In the genomic region with DNA sequence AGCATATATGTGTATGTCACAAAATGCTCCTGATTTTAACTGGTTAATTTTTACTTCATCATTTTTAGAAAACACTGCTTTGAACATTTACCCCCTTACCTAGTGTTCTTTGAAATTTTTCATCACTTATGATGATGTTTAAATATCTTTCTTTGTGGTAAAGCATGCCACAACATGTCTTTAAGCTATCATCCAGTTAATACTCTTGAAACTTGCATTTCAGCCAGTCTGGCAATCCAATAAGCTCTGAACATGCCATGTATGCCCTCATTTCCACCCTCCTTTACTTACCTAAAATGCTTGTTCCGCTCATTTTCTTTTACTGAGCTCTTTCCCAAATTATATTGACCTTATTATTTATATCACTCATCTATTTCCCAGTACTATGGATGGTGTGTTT, we compare ENCODE assay signal across 17 cellular contexts.
A peak's percentile ranks its signal among the peaks of the same experiment; 100 is the strongest.
DNase-seq lines count a peak whose midpoint lies in the region; TF ChIP-seq lines count a peak whose summit lies in the region.
"Had no signal": no experiment of that assay in that cellular context is flagged by ENCODE, and none has a peak within 500 bp of the region (broad histone marks: within the 10 kb centered on the region; RNA-seq: fewer than 3 reads in every experiment).

No MANE protein-coding gene starts in this region.

- no peak overlapping the region for H4K8ac ChIP-seq in H9 (replicated peaks; ENCODE audit: insufficient read length, low read depth, low read length)

- H4K91ac ChIP-seq in H9 (ENCODE audit: insufficient read length, low read depth, low read length), result no peak overlapping the region

- no peaks in the 10 kb centered on the region for H3K23me2 ChIP-seq in H9 (ENCODE audit: insufficient read length, low read depth, low read length, poor library complexity, severe bottlenecking)

- no peaks in the 10 kb centered on the region for H3K27me3 ChIP-seq in H9 (ENCODE audit: insufficient read depth, low read length)
- H3K27me3 ChIP-seq in endodermal cell (ENCODE audit: control insufficient read depth, insufficient read depth, low read length, poor library complexity, severe bottlenecking), result no peaks in the 10 kb centered on the region
- H3K27me3 ChIP-seq in neural progenitor cell, result no peaks in the 10 kb centered on the region
- no peaks in the 10 kb centered on the region for H3K27me3 ChIP-seq in esophagus muscularis mucosa
- H3K27me3 ChIP-seq: BLaER1 had no signal

- peaks cover 10 to 11% of the 10 kb centered on the region in 2 experiments for H3K4me1 Mint-ChIP-seq in H9
- H3K4me1 Mint-ChIP-seq in endodermal cell, result peaks cover 8% of the 10 kb centered on the region
- H3K4me1 Mint-ChIP-seq in neural progenitor cell, result peaks cover 42% of the 10 kb centered on the region
- H3K4me1 Mint-ChIP-seq: B cell; CD4-positive, CD25-positive, alpha-beta regulatory T cell had no signal

- H3T11ph ChIP-seq in H9 (ENCODE audit: low read length), result no peak overlapping the region

- H4K20me1 ChIP-seq in H9 (ENCODE audit: control insufficient read depth, insufficient read depth, insufficient read length), result no peaks in the 10 kb centered on the region
- no peaks in the 10 kb centered on the region for H4K20me1 ChIP-seq in neural progenitor cell (ENCODE audit: low read depth)
- H4K20me1 ChIP-seq: BLaER1 had no signal

- H3K4me3 ChIP-seq in endodermal cell (ENCODE audit: low read length) (no peak overlapping the region), neural progenitor cell (no peak overlapping the region), esophagus muscularis mucosa (no peak overlapping the region)
- H3K4me3 ChIP-seq: BLaER1, GM12878, GM23248 had no signal

- H3K36me3 Mint-ChIP-seq in H9 (ENCODE audit: insufficient read depth in 1 of 3, low read depth in 3 of 3) (no peaks in the 10 kb centered on the region), endodermal cell (ENCODE audit: low read depth) (no peaks in the 10 kb centered on the region), neural progenitor cell (peaks cover 16% of the 10 kb centered on the region)
- H3K36me3 Mint-ChIP-seq: CD4-positive, CD25-positive, alpha-beta regulatory T cell; CD8-positive, alpha-beta T cell had no signal

- H2AFZ ChIP-seq in H9 (ENCODE audit: low read length), result no peak overlapping the region
- H2AFZ ChIP-seq in neural progenitor cell (replicated peaks), result no peak overlapping the region
- H2AFZ ChIP-seq: GM23248 had no signal

- intact Hi-C loops in esophagus muscularis mucosa (cut with DNase I), result no loop called here

- H3K9me3 Mint-ChIP-seq in H9 (peaks cover 0 to 3% of the 10 kb centered on the region in 2 experiments; a peak in 1 of 5 replicates), endodermal cell (no peaks in the 10 kb centered on the region), neural progenitor cell (peaks cover 37% of the 10 kb centered on the region)

- TF ChIP-seq CTCF in 22Rv1 (IDR thresholded peaks at IDR 0.05), result no peak
- no peak for TF ChIP-seq CTCF in H9 (conservative IDR thresholded peaks at IDR 0.05)
- TF ChIP-seq CTCF in endodermal cell (conservative IDR thresholded peaks at IDR 0.05), result no peak
- no peak for TF ChIP-seq CTCF in neural progenitor cell (IDR thresholded peaks at IDR 0.05)
- TF ChIP-seq CTCF in esophagus muscularis mucosa (IDR thresholded peaks at IDR 0.05), result no peak

- TF ChIP-seq POLR2A in esophagus muscularis mucosa (IDR thresholded peaks at IDR 0.05; ENCODE audit: low read depth), result no peak

- no peak for DNase-seq in H9
- DNase-seq in endodermal cell, result no peak
- no peak for DNase-seq in neural progenitor cell (ENCODE audit: low spot score)
- no peak for DNase-seq in esophagus muscularis mucosa (ENCODE audit: extremely low spot score)
- DNase-seq in activated CD4-positive, alpha-beta T cell treated with anti-CD3 and anti-CD28 coated beads for 48 hours, result no peak
- DNase-seq: Caco-2; CD4-positive, CD25-positive, alpha-beta regulatory T cell; CD8-positive, alpha-beta T cell; DMS153; DND-41; GM23248; H7 had no signal

- H3K4me2 ChIP-seq in H9 (ENCODE audit: insufficient read depth, insufficient read length, low read length) (no peak overlapping the region), neural progenitor cell (no peak overlapping the region)
- H3K4me2 ChIP-seq: BLaER1 had no signal

- H3K18ac ChIP-seq in H9 (ENCODE audit: insufficient read length, low read depth, low read length), result no peak overlapping the region

- no peak for TF ChIP-seq EP300 in esophagus muscularis mucosa (IDR thresholded peaks at IDR 0.05)

- H2BK12ac ChIP-seq in H9 (ENCODE audit: insufficient read length, low read depth, low read length), result no peak overlapping the region

- H3K4me3 Mint-ChIP-seq in H9 (no peak overlapping the region), endodermal cell (no peak overlapping the region), neural progenitor cell (no peak overlapping the region)
- H3K4me3 Mint-ChIP-seq: B cell; CD4-positive, CD25-positive, alpha-beta regulatory T cell; CD8-positive, alpha-beta T cell had no signal

- peak overlapping the region; percentile 36; the same call in 1 of the 2 replicates for H3K14ac ChIP-seq in H9 (ENCODE audit: insufficient read depth, low read length)

- no peaks in the 10 kb centered on the region for H3K79me1 ChIP-seq in H9 (ENCODE audit: insufficient read depth, low read depth, low read length, poor library complexity, severe bottlenecking)

- no peak overlapping the region for H2BK15ac ChIP-seq in H9 (ENCODE audit: low read depth, low read length)

- no peak overlapping the region for H3K56ac ChIP-seq in H9 (ENCODE audit: insufficient read length, low read depth, low read length)

- H3K79me2 ChIP-seq in H9 (ENCODE audit: insufficient read depth, low read length), result no peaks in the 10 kb centered on the region
- H3K79me2 ChIP-seq in neural progenitor cell (ENCODE audit: low read depth), result no peaks in the 10 kb centered on the region

- peaks cover 3% of the 10 kb centered on the region; the same call in 1 of the 2 replicates for H3K4me1 ChIP-seq in H9 (ENCODE audit: insufficient read depth, low read length)
- peaks cover 4% of the 10 kb centered on the region for H3K4me1 ChIP-seq in endodermal cell (ENCODE audit: control insufficient read depth, insufficient read depth, low read length)
- H3K4me1 ChIP-seq in neural progenitor cell, result peaks cover 19% of the 10 kb centered on the region
- H3K4me1 ChIP-seq in esophagus muscularis mucosa, result no peaks in the 10 kb centered on the region
- H3K4me1 ChIP-seq: BLaER1 had no signal

- no peak overlapping the region for H2BK20ac ChIP-seq in H9 (ENCODE audit: low read depth, low read length, poor library complexity, severe bottlenecking)

- H2BK5ac ChIP-seq in H9 (ENCODE audit: insufficient read length, low read length), result no peak overlapping the region

- H2AK5ac ChIP-seq in H9 (ENCODE audit: insufficient read length, low read length), result no peak overlapping the region

- H3K9ac ChIP-seq in H9 (ENCODE audit: extremely low read depth, insufficient read length, low read length) (no peak overlapping the region), endodermal cell (ENCODE audit: extremely low read depth, low read length, poor library complexity, severe bottlenecking) (no peak overlapping the region), neural progenitor cell (no peak overlapping the region)
- H3K9ac ChIP-seq: BLaER1, GM23248 had no signal

- H3K23ac ChIP-seq in H9 (ENCODE audit: insufficient read length, low read depth, low read length), result no peak overlapping the region

- no peak overlapping the region for H2BK120ac ChIP-seq in H9 (ENCODE audit: low read depth, low read length, poor library complexity, severe bottlenecking)

- H3K36me3 ChIP-seq in endodermal cell (ENCODE audit: control insufficient read depth, insufficient read depth, low read length) (no peaks in the 10 kb centered on the region), neural progenitor cell (no peaks in the 10 kb centered on the region), esophagus muscularis mucosa (no peaks in the 10 kb centered on the region)
- H3K36me3 ChIP-seq: BLaER1 had no signal

- H3K27ac ChIP-seq in 22Rv1, result peak overlapping the region; percentile 21; the same call in 1 of the 2 replicates
- no peak overlapping the region for H3K27ac ChIP-seq in H9 (ENCODE audit: insufficient read length, low read depth, low read length)
- peak overlapping the region; percentile 52 for H3K27ac ChIP-seq in endodermal cell (ENCODE audit: low read depth, low read length)
- no peak overlapping the region for H3K27ac ChIP-seq in neural progenitor cell
- H3K27ac ChIP-seq in esophagus muscularis mucosa (replicated peaks in 1 of 4), result no peak overlapping the region
- H3K27ac ChIP-seq: BLaER1, C4-2B, GM23248 had no signal

- H3F3A ChIP-seq in neural progenitor cell (ENCODE audit: low read depth), result no peaks in the 10 kb centered on the region

- no peak overlapping the region for H3K4ac ChIP-seq in H9 (ENCODE audit: low read depth, low read length)

- H3K27me3 Mint-ChIP-seq in H9 (ENCODE audit: low read depth) (no peaks in the 10 kb centered on the region), endodermal cell (ENCODE audit: insufficient read depth) (no peaks in the 10 kb centered on the region), neural progenitor cell (ENCODE audit: insufficient read depth, low read depth) (peaks cover 3% of the 10 kb centered on the region)
- H3K27me3 Mint-ChIP-seq: B cell; CD4-positive, CD25-positive, alpha-beta regulatory T cell had no signal

- H3K9me3 ChIP-seq in H9 (ENCODE audit: control insufficient read depth, low read depth, low read length), result no peaks in the 10 kb centered on the region
- H3K9me3 ChIP-seq in endodermal cell (ENCODE audit: control insufficient read depth, low read length), result peaks cover 5% of the 10 kb centered on the region
- H3K9me3 ChIP-seq in neural progenitor cell (ENCODE audit: low read depth), result no peaks in the 10 kb centered on the region
- no peaks in the 10 kb centered on the region for H3K9me3 ChIP-seq in esophagus muscularis mucosa
- H3K9me3 ChIP-seq: BLaER1, Caco-2 had no signal

- WGBS in H9 (ENCODE audit: extremely low coverage, insufficient read length, low lambda C conversion rate), result no CpG with 5 or more reads among the region's 1 CpG
- WGBS in endodermal cell (ENCODE audit: insufficient coverage in 1 of 2, insufficient read length in 1 of 2), 2 experiments, result 96% methylated on average over 1 of the region's 1 CpG; no CpG with 5 or more reads in 1 of the 2 experiments
- WGBS in esophagus muscularis mucosa, result 86% methylated on average over 1 of the region's 1 CpG

- H4K5ac ChIP-seq in H9 (ENCODE audit: insufficient read length, low read depth, low read length), result no peak overlapping the region

- no peak overlapping the region for H3K27ac Mint-ChIP-seq in H9
- H3K27ac Mint-ChIP-seq in endodermal cell, result no peak overlapping the region
- H3K27ac Mint-ChIP-seq in neural progenitor cell, result peak overlapping the region; percentile 5
- H3K27ac Mint-ChIP-seq: B cell; CD4-positive, CD25-positive, alpha-beta regulatory T cell; CD8-positive, alpha-beta T cell had no signal

Comparison
In these comparisons a context has a peak if more than half of its experiments do, and no peak if none do; other contexts are left out.
1. H3K27ac ChIP-seq: peak in 22Rv1 (single experiment) and endodermal cell (single experiment); none in H9 (single experiment), neural progenitor cell (single experiment) and esophagus muscularis mucosa (0 of 4).